In the genomic region with DNA sequence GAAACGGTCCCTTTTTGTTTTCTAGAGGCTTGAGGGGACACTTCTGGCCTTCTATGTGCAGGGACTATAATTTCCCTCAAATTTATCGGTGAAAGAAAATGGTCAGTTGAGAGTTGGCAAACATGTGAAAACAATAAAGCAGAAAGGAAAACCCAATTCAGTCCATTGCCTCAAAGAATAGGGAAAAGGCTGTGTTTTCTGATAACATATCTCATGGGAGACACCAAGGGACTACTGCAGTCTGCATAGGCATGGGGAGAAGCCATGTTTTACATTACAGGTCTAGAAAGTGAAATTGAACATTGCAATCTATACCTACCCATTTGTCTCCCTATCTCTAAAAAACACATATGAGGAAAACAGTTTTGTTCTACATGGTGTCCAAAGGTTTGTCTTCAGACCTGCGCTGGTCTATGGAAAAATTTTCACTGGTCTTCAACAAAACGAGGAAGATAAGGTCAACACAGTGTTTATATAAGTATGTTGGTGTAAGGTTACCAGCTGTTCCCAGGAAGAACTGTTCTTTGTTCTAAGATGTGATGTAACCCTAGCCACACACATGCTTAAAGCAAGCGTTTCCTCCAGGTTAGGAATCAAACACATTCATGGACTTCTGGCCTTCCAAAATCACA, we compare ENCODE assay signal across 11 cellular contexts.
A peak's percentile ranks its signal among the peaks of the same experiment; 100 is the strongest.
DNase-seq lines count a peak whose midpoint lies in the region; ATAC-seq and TF ChIP-seq lines count a peak whose summit lies in the region.
"Had no signal": no experiment of that assay in that cellular context is flagged by ENCODE, and none has a peak within 500 bp of the region (broad histone marks: within the 10 kb centered on the region; RNA-seq: fewer than 3 reads in every experiment).

No MANE protein-coding gene starts in this region.

- no peaks in the 10 kb centered on the region for H3K9me3 ChIP-seq in gastrocnemius medialis
- H3K9me3 ChIP-seq: thyroid gland had no signal

- intact Hi-C loops in gastrocnemius medialis (cut with DNase I; ENCODE audit: low total_unique reads) = no loop called here

- TF ChIP-seq CTCF in epithelial cell of esophagus (IDR thresholded peaks at IDR 0.05; ENCODE audit: insufficient read depth, low read depth, low read length, missing control alignments) (no peak), gastrocnemius medialis (IDR thresholded peaks at IDR 0.05 in 4 of 5, conservative IDR thresholded peaks at IDR 0.05 in 1 of 5) (no peak)

- peak; percentile 40 for DNase-seq in NCI-H1092 treated with DMSO at 0.1 percent for 48 hours (lab: John Stamatoyannopoulos, UW)
- DNase-seq in NCI-H1092 (lab: John Stamatoyannopoulos, UW) = no peak
- peak; percentile 51 for DNase-seq in NCI-H69 (lab: John Stamatoyannopoulos, UW)
- peak; percentile 69 for DNase-seq in epithelial cell of esophagus (ENCODE audit: low read depth)
- DNase-seq in gastrocnemius medialis = no peak
- no peak for DNase-seq in GM03348 (ENCODE audit: low spot score)
- DNase-seq in cortex of kidney (lab: John Stamatoyannopoulos, UW) = no peak
- DNase-seq in effector CD4-positive, alpha-beta T cell = no peak
- DNase-seq: activated CD4-positive, alpha-beta T cell treated with anti-CD3 and anti-CD28 coated beads, Interleukin-2, amount 10 ng/mL, durations not matched to agents 7 days and 5 days; kidney had no signal

- peak; percentile 58 to 63 for ATAC-seq in gastrocnemius medialis

- no peak for TF ChIP-seq POLR2A in gastrocnemius medialis (IDR thresholded peaks at IDR 0.05)

- H3K27me3 ChIP-seq in gastrocnemius medialis = no peaks in the 10 kb centered on the region
- H3K27me3 ChIP-seq: thyroid gland had no signal

- H3K4me3 ChIP-seq in epithelial cell of esophagus (ENCODE audit: low read length) (no peak overlapping the region), gastrocnemius medialis (no peak overlapping the region)
- H3K4me3 ChIP-seq: thyroid gland had no signal

- in situ Hi-C loops in gastrocnemius medialis (cut with MboI; ENCODE audit: low sequenced_read_pairs in 4 of 4) = no loop called here

- peaks cover 0 to 27% of the 10 kb centered on the region in 2 donors for H3K4me1 ChIP-seq in gastrocnemius medialis
- H3K4me1 ChIP-seq: thyroid gland had no signal

- H3K36me3 ChIP-seq in gastrocnemius medialis = no peaks in the 10 kb centered on the region
- H3K36me3 ChIP-seq: thyroid gland had no signal

- H3K27ac ChIP-seq in gastrocnemius medialis = peak overlapping the region in 2 of 4 donors; percentile 15 to 52
- H3K27ac ChIP-seq: thyroid gland had no signal

Comparison
In these comparisons a context has a peak if more than half of its experiments do, and no peak if none do; other contexts are left out.
1. DNase-seq: peak in NCI-H1092 treated with DMSO at 0.1 percent for 48 hours (single experiment), NCI-H69 (single experiment) and epithelial cell of esophagus (single experiment); none in NCI-H1092 (single experiment), gastrocnemius medialis (0 of 2), GM03348 (single experiment), cortex of kidney (single experiment) and effector CD4-positive, alpha-beta T cell (single experiment).